Comparison of ENCODE assay signal across 2 cellular contexts in the genomic region with DNA sequence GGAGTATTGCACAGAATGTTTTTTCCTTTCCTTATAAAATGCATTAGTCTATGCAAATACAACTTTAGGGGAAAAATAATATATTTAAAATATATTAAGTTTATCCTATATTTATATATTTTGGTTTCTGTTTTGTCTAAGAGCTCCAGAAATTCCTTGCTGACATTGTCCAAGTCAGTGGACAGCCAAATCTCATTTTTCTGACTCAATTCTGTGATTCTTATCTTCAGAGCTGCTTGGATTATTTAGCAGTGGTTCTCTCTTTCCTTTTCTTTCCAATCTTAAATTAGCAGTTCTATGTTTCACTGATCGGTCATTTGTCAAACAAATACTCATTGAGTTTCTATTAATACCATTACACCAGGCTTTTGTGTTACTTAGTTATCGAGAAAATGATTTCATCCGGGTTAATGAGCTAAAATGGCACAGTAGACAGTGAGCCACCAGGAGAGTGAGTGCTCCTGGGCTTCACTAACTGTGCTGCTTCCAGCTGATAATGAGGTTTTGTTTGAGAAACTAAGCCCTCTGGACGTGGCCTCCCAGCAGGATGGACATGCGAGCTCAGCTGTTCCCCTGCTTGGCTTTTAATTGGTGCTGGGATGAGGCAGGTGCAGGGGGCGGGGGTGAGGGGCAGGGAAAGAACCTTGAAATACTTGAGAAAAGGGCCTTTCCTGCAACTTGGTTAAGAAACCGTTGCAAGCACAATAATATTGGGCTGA.
TF ChIP-seq lines count a peak whose summit lies in the region.

No MANE protein-coding gene starts in this region.

TF ChIP-seq in GM23338, 12 proteins besides CTCF, POLR2A, EP300 and RAD21:
- TF ChIP-seq ZNF462 (CRISPR knock-in tag; IDR thresholded peaks at IDR 0.05) = peak; percentile 63; the same call in 1 of the 2 replicates
- no peak for TF ChIP-seq JUNB (IDR thresholded peaks at IDR 0.05; ENCODE audit: unreplicated experiment)
- TF ChIP-seq ZNF331 (CRISPR knock-in tag; IDR thresholded peaks at IDR 0.05; ENCODE audit: low read depth) = no peak
- TF ChIP-seq NANOG (IDR thresholded peaks at IDR 0.05; ENCODE audit: borderline replicate concordance) = no peak
- peak; percentile 52; the same call in 1 of the 2 replicates for TF ChIP-seq POLR2AphosphoS5 (IDR thresholded peaks at IDR 0.05; ENCODE audit: low read depth)
- no peak for TF ChIP-seq EZH2 (IDR thresholded peaks at IDR 0.05; ENCODE audit: low read depth, unreplicated experiment)
- peak; percentile 26; the same call in 1 of the 2 replicates for TF ChIP-seq CREB1 (CRISPR knock-in tag; IDR thresholded peaks at IDR 0.05; ENCODE audit: low read depth)
- TF ChIP-seq ZNF114 (CRISPR knock-in tag; IDR thresholded peaks at IDR 0.05) = no peak

TF ChIP-seq in K562, 482 proteins besides CTCF, POLR2A, EP300 and RAD21:
- 0 out of 2 replicates have a peak, but pooled peaks have one; percentile 24 for TF ChIP-seq ARID1B (IDR thresholded peaks at IDR 0.05)
- peak; percentile 36; the same call in 1 of the 2 replicates for TF ChIP-seq TCF3 (CRISPR knock-in tag; IDR thresholded peaks at IDR 0.05)
- TF ChIP-seq TSC22D4 (tag; IDR thresholded peaks at IDR 0.05) = no peak
- no peak for TF ChIP-seq CBX8 (IDR thresholded peaks at IDR 0.05; ENCODE audit: borderline replicate concordance, extremely low read depth, low read depth, low read length, poor library complexity, severe bottlenecking)
- TF ChIP-seq TFAP4 (CRISPR knock-in tag; IDR thresholded peaks at IDR 0.05; ENCODE audit: borderline replicate concordance) = peak; percentile 72; the same call in 1 of the 2 replicates
- TF ChIP-seq TARDBP (IDR thresholded peaks at IDR 0.05) = no peak
- no peak for TF ChIP-seq CEBPZ (IDR thresholded peaks at IDR 0.05; ENCODE audit: borderline replicate concordance, low read depth, low read length)
- TF ChIP-seq ZNF311 (CRISPR knock-in tag; IDR thresholded peaks at IDR 0.05) = no peak
- TF ChIP-seq SMARCA4 (IDR thresholded peaks at IDR 0.05) = 0 out of 2 replicates have a peak, but pooled peaks have one; percentile 15
- peak; percentile 30; the same call in 1 of the 2 replicates for TF ChIP-seq CBFA2T3 (IDR thresholded peaks at IDR 0.05)
- no peak for TF ChIP-seq DEAF1 (CRISPR knock-in tag; IDR thresholded peaks at IDR 0.05)
- TF ChIP-seq ZNF354B (CRISPR knock-in tag; IDR thresholded peaks at IDR 0.05) = no peak
- no peak for TF ChIP-seq SNRNP70 (optimal IDR thresholded peaks at IDR 0.05; ENCODE audit: low read depth, low read length)
- no peak for TF ChIP-seq PHB2 (IDR thresholded peaks at IDR 0.05; ENCODE audit: low read depth)
- TF ChIP-seq ZNF778 (CRISPR knock-in tag; IDR thresholded peaks at IDR 0.05) = no peak
- TF ChIP-seq ZNF133 (CRISPR knock-in tag; IDR thresholded peaks at IDR 0.05) = no peak
- TF ChIP-seq, protein P1, sequence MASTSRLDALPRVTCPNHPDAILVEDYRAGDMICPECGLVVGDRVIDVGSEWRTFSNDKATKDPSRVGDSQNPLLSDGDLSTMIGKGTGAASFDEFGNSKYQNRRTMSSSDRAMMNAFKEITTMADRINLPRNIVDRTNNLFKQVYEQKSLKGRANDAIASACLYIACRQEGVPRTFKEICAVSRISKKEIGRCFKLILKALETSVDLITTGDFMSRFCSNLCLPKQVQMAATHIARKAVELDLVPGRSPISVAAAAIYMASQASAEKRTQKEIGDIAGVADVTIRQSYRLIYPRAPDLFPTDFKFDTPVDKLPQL (IDR thresholded peaks at IDR 0.05; ENCODE audit: extremely low read depth, insufficient read length) = no peak
- no peak for TF ChIP-seq ZNF408 (CRISPR knock-in tag; IDR thresholded peaks at IDR 0.05; ENCODE audit: low read depth)
